In genomic region chr17:50274142-50274944, GRCh38 we compare ENCODE assay signal across 8 cellular contexts. TPM values are rescaled to one million over a fixed set of nuclear protein-coding genes. Genes with fewer than 3 reads are reported as not detected.
A peak's percentile ranks its signal among the peaks of the same experiment; 100 is the strongest.
DNase-seq lines count a peak whose midpoint lies in the region; ATAC-seq and TF ChIP-seq lines count a peak whose summit lies in the region.

TSS of gene TMEM92 (plus strand) at chr17:50274466. CDS start at chr17:50274502, 36 bp downstream.

- intact Hi-C loops in Panc1 (cut with micrococcal nuclease; ENCODE audit: unreplicated experiment) (no loop called here), gastrocnemius medialis (cut with DNase I; ENCODE audit: low total_unique reads) (loop anchor here (10.0 kb wide), 1 partner anchor 250 kb away; no protein-coding TSS in a partner anchor)
- intact Hi-C loops in activated naive CD4-positive, alpha-beta T cell treated with anti-CD3 and anti-CD28 coated beads for 36 hours (cut with micrococcal nuclease) = loop anchor here (5.0 kb wide), 1 partner anchor 157 kb away; no protein-coding TSS in a partner anchor

- in situ Hi-C loops in Panc1 (cut with HindIII; ENCODE audit: low pct_unique_long_range_greater_than_20kb, low sequenced_read_pairs) = no loop called here
- in situ Hi-C loops in gastrocnemius medialis (cut with MboI; ENCODE audit: low sequenced_read_pairs in 4 of 4) = loop anchor here in 3 of 4 donors (5.0 kb wide), 3 partner anchors 52 to 72 kb away; partner anchors contain the start of gene COL1A1 (in 1 of the 3)

- H3K4me3 ChIP-seq in Panc1 (ENCODE audit: low read depth in 2 of 2, low read length in 2 of 2) = peak within 1 kb of the TSS; percentile 50 to 77; a peak in 3 of 4 replicates
- peak within 1 kb of the TSS; percentile 32 to 55 for H3K4me3 ChIP-seq in foreskin fibroblast (ENCODE audit: low read depth in 1 of 2, low read length in 2 of 2)
- H3K4me3 ChIP-seq in gastrocnemius medialis = peak within 1 kb of the TSS in 3 of 4 donors; percentile 54 to 69 (median 67)

- peaks cover 13% of the 10 kb centered on the region for H3K4me1 Mint-ChIP-seq in activated naive CD4-positive, alpha-beta T cell treated with anti-CD3 and anti-CD28 coated beads for 36 hours (ENCODE audit: low read depth)

- no peak within 1 kb of the TSS for H3K4me3 Mint-ChIP-seq in activated naive CD4-positive, alpha-beta T cell treated with anti-CD3 and anti-CD28 coated beads for 36 hours

- peaks cover 11% of the 10 kb centered on the region for H3K4me1 ChIP-seq in Panc1 (ENCODE audit: control insufficient read depth, insufficient read depth, low read length)
- H3K4me1 ChIP-seq in gastrocnemius medialis = peaks cover 0 to 8% of the 10 kb centered on the region in 2 donors

- CTCF ChIA-PET in Panc1 (lab: Charles Lee) = interaction anchor here (0.6 to 2.6 kb wide), 7 partner anchors 11 to 184 kb away, joined by 3 to 35 read pairs (median 6); partner anchors contain the start of gene COL1A1
- CTCF ChIA-PET in activated naive CD4-positive, alpha-beta T cell treated with anti-CD3 and anti-CD28 coated beads for 36 hours (lab: Charles Lee) = interaction anchor here (1.1 to 12.9 kb wide), 12 partner anchors 9 to 254 kb away, joined by 3 to 225 read pairs (median 6); partner anchors contain the start of genes COL1A1 and LRRC59

- ATAC-seq in Panc1 (peak; percentile 55), gastrocnemius medialis (no peak)

- TF ChIP-seq CTCF in Panc1 (IDR thresholded peaks at IDR 0.05) (no peak), foreskin fibroblast (IDR thresholded peaks at IDR 0.05; ENCODE audit: low read depth, low read length) (no peak), gastrocnemius medialis (IDR thresholded peaks at IDR 0.05 in 4 of 5, conservative IDR thresholded peaks at IDR 0.05 in 1 of 5) (no peak)

- H3K27ac Mint-ChIP-seq in activated naive CD4-positive, alpha-beta T cell treated with anti-CD3 and anti-CD28 coated beads for 36 hours = no peak within 1 kb of the TSS

- H3K27ac ChIP-seq in Panc1 (ENCODE audit: low read length) = no peak within 1 kb of the TSS
- no peak within 1 kb of the TSS for H3K27ac ChIP-seq in gastrocnemius medialis

- POLR2A ChIA-PET in Panc1 (lab: Charles Lee) = no interaction called here

- peak; percentile 36 for DNase-seq in NCI-H345 (lab: John Stamatoyannopoulos, UW)
- DNase-seq in NCI-H345 treated with DMSO at 0.1 percent for 48 hours (lab: John Stamatoyannopoulos, UW; ENCODE audit: unreplicated experiment) = no peak
- no peak for DNase-seq in Panc1 (ENCODE audit: low read depth, low spot score)
- DNase-seq in foreskin fibroblast = no peak
- DNase-seq in gastrocnemius medialis = no peak
- no peak for DNase-seq in foreskin melanocyte
- DNase-seq in activated naive CD4-positive, alpha-beta T cell treated with anti-CD3 and anti-CD28 coated beads for 36 hours = no peak
- DNase-seq in activated CD8-positive, alpha-beta memory T cell treated with anti-CD3 and anti-CD28 coated beads for 24 hours = no peak

- no TSS peak for BruUV-seq in Panc1 (replicated peaks; lab: Mats Ljungman, UMichigan)

- no peaks in the 10 kb centered on the region for H3K9me3 Mint-ChIP-seq in activated naive CD4-positive, alpha-beta T cell treated with anti-CD3 and anti-CD28 coated beads for 36 hours

- H3K27me3 Mint-ChIP-seq in activated naive CD4-positive, alpha-beta T cell treated with anti-CD3 and anti-CD28 coated beads for 36 hours (ENCODE audit: low read depth) = peaks cover 27% of the 10 kb centered on the region

- H3K36me3 Mint-ChIP-seq in activated naive CD4-positive, alpha-beta T cell treated with anti-CD3 and anti-CD28 coated beads for 36 hours (ENCODE audit: low read depth) = no peaks in the 10 kb centered on the region

- H3K9me3 ChIP-seq in Panc1 (ENCODE audit: control insufficient read depth, insufficient read depth, low read depth, low read length) (no peaks in the 10 kb centered on the region), gastrocnemius medialis (no peaks in the 10 kb centered on the region)

- H3K36me3 ChIP-seq in Panc1 (ENCODE audit: control insufficient read depth, insufficient read depth, low read length) (no peaks in the 10 kb centered on the region), gastrocnemius medialis (no peaks in the 10 kb centered on the region)

- H3K27me3 ChIP-seq in Panc1 (ENCODE audit: control insufficient read depth, insufficient read depth, low read length) (no peaks in the 10 kb centered on the region), gastrocnemius medialis (peaks cover 13 to 19% (median 18%) of the 10 kb centered on the region in 3 donors)

- no peak for TF ChIP-seq POLR2A in gastrocnemius medialis (IDR thresholded peaks at IDR 0.05)

RNA-seq across cellular contexts. Expression of gene TMEM92, which starts in this region (rescaled TPM):
- total RNA-seq in Panc1 (2021; ENCODE audit: unreplicated experiment) (0.54 TPM), gastrocnemius medialis (not detected)
- polyA plus RNA-seq in Panc1 (2012; ENCODE audit: insufficient read length) = 0.58 TPM
- total RNA-seq in activated naive CD4-positive, alpha-beta T cell treated with anti-CD3 and anti-CD28 coated beads for 36 hours = not detected

Comparison
In these comparisons a context has a peak if more than half of its experiments do, and no peak if none do; other contexts are left out.
1. Peak in ATAC-seq and H3K4me3 ChIP-seq in Panc1; RNA of the gene not detected or under 1 TPM.